ENCODE assay signal across 9 cellular contexts in the genomic region with DNA sequence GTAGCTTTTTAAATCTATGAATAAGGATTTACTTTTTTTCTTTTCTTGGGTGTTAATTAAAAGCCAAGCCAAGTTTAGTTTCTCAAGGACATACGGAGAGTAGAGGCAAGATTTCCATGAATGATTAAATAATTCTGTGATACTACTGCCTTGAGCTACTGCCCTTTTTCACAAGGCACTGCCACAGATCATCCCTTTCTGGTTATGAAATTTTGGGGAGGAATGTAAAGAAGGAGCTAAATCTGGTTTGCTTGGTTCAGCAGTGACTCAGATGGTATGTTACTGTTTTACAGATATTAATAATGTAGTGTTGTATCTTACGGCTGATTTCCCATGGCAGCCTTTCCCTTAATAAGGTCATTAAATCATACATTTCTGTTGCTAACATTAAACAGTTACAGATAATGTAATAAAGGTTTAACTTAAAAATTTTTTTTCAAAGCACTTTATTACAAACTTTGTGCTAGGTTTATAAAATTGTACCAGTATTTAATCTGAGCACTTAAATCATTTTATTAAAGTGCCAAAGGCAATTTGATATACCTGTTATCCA. TPM values are rescaled to one million over a fixed set of nuclear protein-coding genes. Genes with fewer than 3 reads are reported as not detected.
A peak's percentile ranks its signal among the peaks of the same experiment; 100 is the strongest.
DNase-seq lines count a peak whose midpoint lies in the region; ATAC-seq, FAIRE-seq and TF ChIP-seq lines count a peak whose summit lies in the region.
"Had no signal": no experiment of that assay in that cellular context is flagged by ENCODE, and none has a peak within 500 bp of the region (broad histone marks: within the 10 kb centered on the region; RNA-seq: fewer than 3 reads in every experiment).

No MANE protein-coding gene starts in this region.

- H3K27me3 ChIP-seq in tibial nerve, result no peaks in the 10 kb centered on the region

- 3 to 6% methylated on average over 2 of the region's 2 CpGs for WGBS in tibial nerve, 2 donors

- H3K9me3 ChIP-seq in kidney (ENCODE audit: control insufficient read depth in 1 of 2, low read length in 2 of 2) (no peaks in the 10 kb centered on the region), tibial nerve (no peaks in the 10 kb centered on the region)

- H3K9ac ChIP-seq in kidney (ENCODE audit: low read length in 2 of 2), result peak overlapping the region; percentile 17 to 100

- H3K27me3 Mint-ChIP-seq in activated T-cell treated with anti-CD3 and anti-CD28 coated beads, Interleukin-2, amount 50 U/mL, for 4 hours (ENCODE audit: low read depth), result no peaks in the 10 kb centered on the region

- peak overlapping the region; percentile 100 for H3K27ac ChIP-seq in kidney (ENCODE audit: low read depth in 2 of 2, low read length in 2 of 2)
- H3K27ac ChIP-seq in tibial nerve, result peak overlapping the region; percentile 96 to 100 (median 100)

- peaks cover 54% of the 10 kb centered on the region for H3K4me1 Mint-ChIP-seq in activated T-cell treated with anti-CD3 and anti-CD28 coated beads, Interleukin-2, amount 50 U/mL, for 4 hours (ENCODE audit: low read depth)

- peak overlapping the region; percentile 6 to 100 for H3K27ac Mint-ChIP-seq in activated naive CD4-positive, alpha-beta T cell treated with anti-CD3 and anti-CD28 coated beads, Interleukin-2, amount 50 U/mL, for 72 hours

- no peaks in the 10 kb centered on the region for H3K36me3 ChIP-seq in kidney (ENCODE audit: control insufficient read depth in 1 of 2, insufficient read depth in 2 of 2, low read length in 2 of 2)
- H3K36me3 ChIP-seq in tibial nerve, result no peaks in the 10 kb centered on the region

- TF ChIP-seq EP300 in tibial nerve (IDR thresholded peaks at IDR 0.05), result peak in 1 of 2 donors; percentile 41

- H3K9me3 Mint-ChIP-seq in activated T-cell treated with anti-CD3 and anti-CD28 coated beads, Interleukin-2, amount 50 U/mL, for 4 hours, result no peaks in the 10 kb centered on the region
- no peaks in the 10 kb centered on the region for H3K9me3 Mint-ChIP-seq in activated naive CD4-positive, alpha-beta T cell treated with anti-CD3 and anti-CD28 coated beads, Interleukin-2, amount 50 U/mL, for 72 hours

- intact Hi-C loops in kidney (cut with DNase I), result no loop called here

- DNase-seq in activated T-cell treated with anti-CD3 and anti-CD28 coated beads, Interleukin-2, amount 50 U/mL, for 4 hours, result no peak
- no peak for DNase-seq in activated T-cell treated with anti-CD3 and anti-CD28 coated beads, Interleukin-2, amount 50 U/mL, for 48 hours
- no peak for DNase-seq in activated naive CD4-positive, alpha-beta T cell treated with anti-CD3 and anti-CD28 coated beads, Interleukin-2, amount 50 U/mL, for 72 hours (ENCODE audit: low spot score in 2 of 2)
- DNase-seq in kidney, result no peak
- DNase-seq in tibial nerve (ENCODE audit: low spot score in 2 of 2), result no peak
- DNase-seq: DMS 273 treated with DMSO at 0.1 percent for 48 hours had no signal

- FAIRE-seq in kidney (lab: Jason Lieb, UNC), result no peak

- peak in 1 of 2 donors; percentile 8 for TF ChIP-seq POLR2A in tibial nerve (IDR thresholded peaks at IDR 0.05)

- H3K4me1 ChIP-seq in kidney (ENCODE audit: control insufficient read depth in 1 of 2, insufficient read depth in 1 of 2, low read depth in 1 of 2, low read length in 2 of 2) (peaks cover 13 to 17% of the 10 kb centered on the region in 2 donors), tibial nerve (peaks cover 0 to 62% (median 30%) of the 10 kb centered on the region in 4 donors)

- TF ChIP-seq CTCF in kidney (IDR thresholded peaks at IDR 0.05; ENCODE audit: borderline replicate concordance, extremely low read depth, insufficient read depth) (no peak), tibial nerve (IDR thresholded peaks at IDR 0.05) (no peak)

- H3K4me3 Mint-ChIP-seq in activated T-cell treated with anti-CD3 and anti-CD28 coated beads, Interleukin-2, amount 50 U/mL, for 4 hours, result peak overlapping the region; percentile 98

- no peak for ATAC-seq in activated T-cell treated with anti-CD3 and anti-CD28 coated beads, Interleukin-2, amount 50 U/mL, for 4 hours
- ATAC-seq in activated naive CD4-positive, alpha-beta T cell treated with anti-CD3 and anti-CD28 coated beads, Interleukin-2, amount 50 U/mL, for 72 hours, result no peak
- ATAC-seq in HG02763 (IDR thresholded peaks at IDR 0.05; ENCODE audit: unreplicated experiment) (no peak), GM18868 (IDR thresholded peaks at IDR 0.05; ENCODE audit: unreplicated experiment) (no peak), GM19395 (IDR thresholded peaks at IDR 0.05; ENCODE audit: unreplicated experiment) (no peak)

- no peaks in the 10 kb centered on the region for H3K36me3 Mint-ChIP-seq in activated T-cell treated with anti-CD3 and anti-CD28 coated beads, Interleukin-2, amount 50 U/mL, for 4 hours (ENCODE audit: insufficient read depth)
- peaks cover 24 to 26% of the 10 kb centered on the region in 2 donors for H3K36me3 Mint-ChIP-seq in activated naive CD4-positive, alpha-beta T cell treated with anti-CD3 and anti-CD28 coated beads, Interleukin-2, amount 50 U/mL, for 72 hours

- H3K4me3 ChIP-seq in kidney (ENCODE audit: low read length in 2 of 2) (peak overlapping the region; percentile 81 to 99), tibial nerve (peak overlapping the region; percentile 67 to 99 (median 88))

RNA-seq across cellular contexts. Expression of a gene that starts 2.6 kb away (rescaled TPM):
- 10 to 100 TPM; 65.9 to 76.9 (median 73.2) TPM for total RNA-seq in activated T-cell treated with anti-CD3 and anti-CD28 coated beads, Interleukin-2, amount 50 U/mL, for 4 hours
- 100 to 1,000 TPM; 181 to 211 TPM for total RNA-seq in activated naive CD4-positive, alpha-beta T cell treated with anti-CD3 and anti-CD28 coated beads, Interleukin-2, amount 50 U/mL, for 72 hours
- total RNA-seq in kidney (195 TPM), tibial nerve (100 to 1,000 TPM; 201 to 225 (median 213) TPM)
- 59.8 TPM for polyA plus RNA-seq in kidney (ENCODE audit: insufficient read depth, low read depth, low replicate concordance)
